In genomic region chr6:139181236-139181635, GRCh38 we compare ENCODE assay signal across 31 cellular contexts.
"Had no signal": no experiment of that assay in that cellular context is flagged by ENCODE, and none has a peak within 500 bp of the region (broad histone marks: within the 10 kb centered on the region; RNA-seq: fewer than 3 reads in every experiment).

No MANE protein-coding gene starts in this region.

- H3K9me3 Mint-ChIP-seq: activated CD4-positive, alpha-beta memory T cell treated with anti-CD3 and anti-CD28 coated beads for 36 hours; activated CD4-positive, alpha-beta T cell treated with anti-CD3 and anti-CD28 coated beads, Interleukin-2, amount 10 ng/mL, durations not matched to agents 24 days and 14 days; activated naive CD4-positive, alpha-beta T cell treated with anti-CD3 and anti-CD28 coated beads, Interleukin-2, amount 10 ng/mL, durations not matched to agents 7 days and 5 days; activated T-helper 1 cell treated with anti-CD3 and anti-CD28 coated beads, Interleukin-12 subunit alpha, Interleukin-12 subunit beta, Interleukin-2, Interleukin-4 antibody, amounts not matched to agents 30 ng/mL and 10 ng/mL and 1 ng/mL, durations not matched to agents 14 hours and 24 hours and 36 hours; activated T-helper 2 cell treated with anti-CD3 and anti-CD28 coated beads, Interferon-gamma antibody, Interleukin-2, Interleukin-4, amounts not matched to agents 10 μg/mL and 5 μg/mL and 100 μg/mL, durations not matched to agents 14 hours and 24 hours and 36 hours; brain; central memory CD8-positive, alpha-beta T cell; dendritic cell treated with granulocyte-macrophage colony-stimulating factor and Interleukin-4, amounts not matched to agents 40 ng/mL and 50 ng/mL, for 4 days; endodermal cell; T-helper 1 cell treated with Interleukin-12 subunit alpha and Interleukin-12 subunit beta and Interleukin-4 antibody, amounts not matched to agents 30 μg/mL and 1 μg/mL, for 36 hours; T-helper 2 cell treated with Interferon-gamma antibody and Interleukin-4, amounts not matched to agents 5 μg/mL and 100 μg/mL, for 36 hours had no signal

- H3K9me3 ChIP-seq: ascending aorta, breast epithelium, esophagus squamous epithelium had no signal

- H3K27ac Mint-ChIP-seq: activated CD4-positive, alpha-beta memory T cell treated with anti-CD3 and anti-CD28 coated beads for 36 hours; activated CD4-positive, alpha-beta T cell treated with anti-CD3 and anti-CD28 coated beads for 36 hours; activated CD4-positive, alpha-beta T cell treated with anti-CD3 and anti-CD28 coated beads, Interleukin-2, amount 10 ng/mL, durations not matched to agents 24 days and 14 days; activated CD8-positive, alpha-beta memory T cell treated with anti-CD3 and anti-CD28 coated beads, Interleukin-2, amount 10 ng/mL, durations not matched to agents 7 days and 5 days; activated CD8-positive, alpha-beta T cell treated with anti-CD3 and anti-CD28 coated beads, Interleukin-2, amount 10 ng/mL, durations not matched to agents 7 days and 5 days; activated naive CD4-positive, alpha-beta T cell treated with anti-CD3 and anti-CD28 coated beads, Interleukin-2, amount 10 ng/mL, durations not matched to agents 7 days and 5 days; activated naive CD8-positive, alpha-beta T cell treated with anti-CD3 and anti-CD28 coated beads for 36 hours; activated T-helper 1 cell treated with anti-CD3 and anti-CD28 coated beads, Interleukin-12 subunit alpha, Interleukin-12 subunit beta, Interleukin-2, Interleukin-4 antibody, amounts not matched to agents 30 ng/mL and 10 ng/mL and 1 ng/mL, durations not matched to agents 14 hours and 24 hours and 36 hours; activated T-helper 2 cell treated with anti-CD3 and anti-CD28 coated beads, Interferon-gamma antibody, Interleukin-2, Interleukin-4, amounts not matched to agents 10 μg/mL and 5 μg/mL and 100 μg/mL, durations not matched to agents 14 hours and 24 hours and 36 hours; brain; dendritic cell treated with granulocyte-macrophage colony-stimulating factor and Interleukin-4, amounts not matched to agents 40 ng/mL and 50 ng/mL, for 4 days; endodermal cell; T-helper 1 cell treated with Interleukin-12 subunit alpha and Interleukin-12 subunit beta and Interleukin-4 antibody, amounts not matched to agents 30 μg/mL and 1 μg/mL, for 36 hours; T-helper 2 cell treated with Interferon-gamma antibody and Interleukin-4, amounts not matched to agents 5 μg/mL and 100 μg/mL, for 36 hours had no signal

- H3K4me1 Mint-ChIP-seq: brain, endodermal cell had no signal

- DNase-seq: activated CD4-positive, alpha-beta memory T cell treated with anti-CD3 and anti-CD28 coated beads for 36 hours; activated CD4-positive, alpha-beta T cell treated with anti-CD3 and anti-CD28 coated beads for 36 hours; activated CD4-positive, alpha-beta T cell treated with anti-CD3 and anti-CD28 coated beads, Interleukin-2, amount 10 ng/mL, durations not matched to agents 24 days and 14 days; activated CD4-positive, CD25-positive, alpha-beta regulatory T cell; activated CD4-positive, CD25-positive, alpha-beta regulatory T cell treated with anti-CD3 and anti-CD28 coated beads, Interleukin-2, amount 50 U/mL, for 72 hours; activated CD8-positive, alpha-beta memory T cell treated with anti-CD3 and anti-CD28 coated beads, Interleukin-2, amount 10 ng/mL, durations not matched to agents 7 days and 5 days; activated CD8-positive, alpha-beta memory T cell treated with anti-CD3 and anti-CD28 coated beads, Interleukin-2, amount 50 U/mL, for 4 hours; activated CD8-positive, alpha-beta T cell treated with anti-CD3 and anti-CD28 coated beads, Interleukin-2, amount 10 ng/mL, durations not matched to agents 7 days and 5 days; activated effector memory CD4-positive, alpha-beta T cell treated with anti-CD3 and anti-CD28 coated beads, Interleukin-2, amount 50 U/mL, for 16 hours; activated naive CD4-positive, alpha-beta T cell treated with anti-CD3 and anti-CD28 coated beads, Interleukin-2, amount 10 ng/mL, durations not matched to agents 7 days and 5 days; activated naive CD8-positive, alpha-beta T cell treated with anti-CD3 and anti-CD28 coated beads for 36 hours; activated T-cell treated with anti-CD3 and anti-CD28 coated beads, Interleukin-2, amount 50 U/mL, for 1 hour; activated T-cell treated with anti-CD3 and anti-CD28 coated beads, Interleukin-2, amount 50 U/mL, for 48 hours; dorsolateral prefrontal cortex; effector memory CD4-positive, alpha-beta T cell; endodermal cell; erythroblast; esophagus squamous epithelium; head of caudate nucleus; T1000 had no signal

- H3K27ac ChIP-seq: ascending aorta, breast epithelium, coronary artery, dorsolateral prefrontal cortex, esophagus squamous epithelium, hepatocyte had no signal

- H3K4me3 ChIP-seq: ascending aorta, breast epithelium, coronary artery, dorsolateral prefrontal cortex, esophagus squamous epithelium, hepatocyte had no signal

- H3K4me1 ChIP-seq: ascending aorta, breast epithelium, esophagus squamous epithelium had no signal

- H3K27me3 Mint-ChIP-seq: activated CD4-positive, alpha-beta memory T cell treated with anti-CD3 and anti-CD28 coated beads for 36 hours; activated CD4-positive, alpha-beta T cell treated with anti-CD3 and anti-CD28 coated beads for 36 hours; activated CD4-positive, alpha-beta T cell treated with anti-CD3 and anti-CD28 coated beads, Interleukin-2, amount 10 ng/mL, durations not matched to agents 24 days and 14 days; activated CD8-positive, alpha-beta memory T cell treated with anti-CD3 and anti-CD28 coated beads, Interleukin-2, amount 10 ng/mL, durations not matched to agents 7 days and 5 days; activated naive CD8-positive, alpha-beta T cell treated with anti-CD3 and anti-CD28 coated beads for 36 hours; brain; central memory CD8-positive, alpha-beta T cell; dendritic cell treated with granulocyte-macrophage colony-stimulating factor and Interleukin-4, amounts not matched to agents 40 ng/mL and 50 ng/mL, for 4 days had no signal

- H3K4me3 Mint-ChIP-seq: activated CD4-positive, alpha-beta memory T cell treated with anti-CD3 and anti-CD28 coated beads for 36 hours; activated CD4-positive, alpha-beta T cell treated with anti-CD3 and anti-CD28 coated beads for 36 hours; activated CD4-positive, alpha-beta T cell treated with anti-CD3 and anti-CD28 coated beads, Interleukin-2, amount 10 ng/mL, durations not matched to agents 24 days and 14 days; activated CD8-positive, alpha-beta memory T cell treated with anti-CD3 and anti-CD28 coated beads, Interleukin-2, amount 10 ng/mL, durations not matched to agents 7 days and 5 days; activated CD8-positive, alpha-beta T cell treated with anti-CD3 and anti-CD28 coated beads, Interleukin-2, amount 10 ng/mL, durations not matched to agents 7 days and 5 days; activated naive CD4-positive, alpha-beta T cell treated with anti-CD3 and anti-CD28 coated beads, Interleukin-2, amount 10 ng/mL, durations not matched to agents 7 days and 5 days; activated naive CD8-positive, alpha-beta T cell treated with anti-CD3 and anti-CD28 coated beads for 36 hours; activated T-helper 1 cell treated with anti-CD3 and anti-CD28 coated beads, Interleukin-12 subunit alpha, Interleukin-12 subunit beta, Interleukin-2, Interleukin-4 antibody, amounts not matched to agents 30 ng/mL and 10 ng/mL and 1 ng/mL, durations not matched to agents 14 hours and 24 hours and 36 hours; brain; central memory CD8-positive, alpha-beta T cell; dendritic cell treated with granulocyte-macrophage colony-stimulating factor and Interleukin-4, amounts not matched to agents 40 ng/mL and 50 ng/mL, for 4 days; endodermal cell; T-helper 1 cell treated with Interleukin-12 subunit alpha and Interleukin-12 subunit beta and Interleukin-4 antibody, amounts not matched to agents 30 μg/mL and 1 μg/mL, for 36 hours; T-helper 2 cell treated with Interferon-gamma antibody and Interleukin-4, amounts not matched to agents 5 μg/mL and 100 μg/mL, for 36 hours had no signal

- H3K27me3 ChIP-seq: ascending aorta, breast epithelium, dorsolateral prefrontal cortex, esophagus squamous epithelium, hepatocyte had no signal

- ATAC-seq: activated CD4-positive, alpha-beta T cell treated with anti-CD3 and anti-CD28 coated beads for 36 hours; activated CD8-positive, alpha-beta memory T cell treated with anti-CD3 and anti-CD28 coated beads, Interleukin-2, amount 10 ng/mL, durations not matched to agents 7 days and 5 days; activated CD8-positive, alpha-beta T cell treated with anti-CD3 and anti-CD28 coated beads, Interleukin-2, amount 10 ng/mL, durations not matched to agents 7 days and 5 days had no signal
